ENCODE assay signal across 14 cellular contexts in the genomic region with DNA sequence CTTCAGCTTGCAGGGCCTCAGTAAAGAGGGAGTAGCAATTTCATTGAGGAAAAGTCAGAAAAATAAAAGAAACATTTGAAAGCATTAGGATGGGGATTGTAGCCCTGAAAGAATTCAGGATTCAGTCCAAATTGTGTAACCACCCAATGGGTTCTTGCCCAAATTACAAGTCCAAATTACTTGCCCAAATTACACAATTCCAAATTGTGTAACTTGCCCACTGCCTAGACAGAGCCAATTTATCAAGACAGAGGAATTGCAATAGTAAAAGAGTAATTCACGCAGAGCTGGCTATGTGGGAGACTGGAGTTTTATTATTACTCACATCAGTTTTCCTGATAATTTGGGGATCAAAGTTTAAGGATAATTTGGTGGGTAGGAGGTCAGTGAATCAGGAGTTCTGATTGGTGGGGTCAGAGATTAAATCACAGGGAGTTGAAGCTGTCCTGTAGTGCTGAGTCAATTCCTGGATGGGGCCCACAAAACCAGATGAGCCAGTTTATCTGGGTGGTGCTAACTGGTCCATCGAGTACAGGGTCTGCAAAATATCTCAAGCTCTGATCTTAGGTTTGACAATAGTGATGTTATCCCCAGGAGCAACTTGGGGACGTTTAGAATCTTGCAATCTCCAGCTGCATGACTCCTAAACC. TPM values are rescaled to one million over a fixed set of nuclear protein-coding genes. Genes with fewer than 3 reads are reported as not detected.
DNase-seq lines count a peak whose midpoint lies in the region; ATAC-seq and TF ChIP-seq lines count a peak whose summit lies in the region.
"Had no signal": no experiment of that assay in that cellular context is flagged by ENCODE, and none has a peak within 500 bp of the region (broad histone marks: within the 10 kb centered on the region; RNA-seq: fewer than 3 reads in every experiment).

No MANE protein-coding gene starts in this region.

- no peak for TF ChIP-seq CTCF in PC-3 (conservative IDR thresholded peaks at IDR 0.05; ENCODE audit: low read depth, low read length)
- no peak for TF ChIP-seq CTCF in fibroblast of mammary gland (conservative IDR thresholded peaks at IDR 0.05; ENCODE audit: control insufficient read depth, insufficient read depth, low read depth, low read length)

- ATAC-seq in PC-3 (no peak), sciatic nerve (peak; percentile 51)
- ATAC-seq: Panc1 had no signal

- POLR2A ChIA-PET in PC-3 (lab: Charles Lee; ENCODE audit: unreplicated experiment) = no interaction called here

- no peaks in the 10 kb centered on the region for H3K9me3 ChIP-seq in PC-3 (ENCODE audit: low read length)

- H3K36me3 ChIP-seq in PC-3 (ENCODE audit: low read depth, low read length) = no peaks in the 10 kb centered on the region

- no peaks in the 10 kb centered on the region for H4K20me1 ChIP-seq in PC-3 (ENCODE audit: low read length)

- no peaks in the 10 kb centered on the region for H3K9me2 ChIP-seq in PC-3 (replicated peaks; ENCODE audit: low read length)

- H3K27ac ChIP-seq in PC-3 (ENCODE audit: low read length) = no peak overlapping the region

- H2AFZ ChIP-seq in PC-3 (ENCODE audit: low read length) = no peak overlapping the region

- H3K4me2 ChIP-seq in PC-3 (ENCODE audit: low read length) = no peak overlapping the region

- H3F3A ChIP-seq in PC-3 (ENCODE audit: low read length, unreplicated experiment) = no peaks in the 10 kb centered on the region

- H3K9ac ChIP-seq in PC-3 (ENCODE audit: low read length) = no peak overlapping the region

- DNase-seq in AG20443 (ENCODE audit: low spot score) (peak; percentile 8), PC-3 (peak; percentile 58), fibroblast of mammary gland (ENCODE audit: low read depth) (peak; percentile 27), sciatic nerve (ENCODE audit: low spot score) (no peak), C1 segment of cervical spinal cord (lab: John Stamatoyannopoulos, UW) (no peak), NCI-H1048 (lab: John Stamatoyannopoulos, UW) (no peak), SK-N-DZ (ENCODE audit: low spot score) (no peak)
- DNase-seq: ACHN, HCEC 1CT, NCI-H1092 treated with DMSO at 0.1 percent for 48 hours, NCI-H1694 treated with DMSO at 0.1 percent for 48 hours, Right ventricle myocardium superior had no signal

- no peaks in the 10 kb centered on the region for H3K4me1 ChIP-seq in PC-3 (ENCODE audit: insufficient read depth, low read length)

- CTCF ChIA-PET in PC-3 (lab: Charles Lee) = no interaction called here

- BruUV-seq in PC-3 (replicated peaks; lab: Mats Ljungman, UMichigan) = no TSS peak

- H3K79me2 ChIP-seq in PC-3 (ENCODE audit: low read length) = no peaks in the 10 kb centered on the region

- H3K27me3 ChIP-seq in PC-3 (ENCODE audit: low read length) = no peaks in the 10 kb centered on the region

- H3K4me3 ChIP-seq in PC-3 (ENCODE audit: low read length) = no peak overlapping the region
- no peak overlapping the region for H3K4me3 ChIP-seq in fibroblast of mammary gland (ENCODE audit: control insufficient read depth, low read depth, low read length)

- intact Hi-C loops in PC-3 (cut with micrococcal nuclease) (no loop called here), sciatic nerve (cut with DNase I) (no loop called here)

RNA-seq across cellular contexts. Expression of a gene that starts 18.1 kb away (rescaled TPM):
- not detected in 2 replicates for total RNA-seq in PC-3 (2014; rRNA removed)
- total RNA-seq in sciatic nerve = not detected
- polyA plus RNA-seq in SK-N-DZ (2014; cell fraction: cytosol; rRNA removed) = not detected in 2 replicates
- not detected in 2 replicates for polyA plus RNA-seq in SK-N-DZ (2014; cell fraction: nucleus; rRNA removed)
- total RNA-seq: Right ventricle myocardium superior had no signal
- polyA plus RNA-seq: BJ had no signal

Comparison
In these comparisons a context has a peak if more than half of its experiments do, and no peak if none do; other contexts are left out.
1. DNase-seq: peak in AG20443 (single experiment), PC-3 (single experiment) and fibroblast of mammary gland (single experiment); none in sciatic nerve (single experiment), C1 segment of cervical spinal cord (0 of 14), NCI-H1048 (single experiment) and SK-N-DZ (single experiment).